10 cellular contexts compared by ENCODE assay signal in genomic region chr17:28385037-28385797, GRCh38. TPM values are rescaled to one million over a fixed set of nuclear protein-coding genes. Genes with fewer than 3 reads are reported as not detected.
DNase-seq lines count a peak whose midpoint lies in the region; ATAC-seq and TF ChIP-seq lines count a peak whose summit lies in the region.
"Had no signal": no experiment of that assay in that cellular context is flagged by ENCODE, and none has a peak within 500 bp of the region (broad histone marks: within the 10 kb centered on the region; RNA-seq: fewer than 3 reads in every experiment).

No MANE protein-coding gene starts in this region.

- DNase-seq in D341Med (ENCODE audit: low spot score) (peak; percentile 38), natural killer cell (no peak), NCI-H82 (lab: John Stamatoyannopoulos, UW) (no peak), T-helper 9 cell (no peak), SIG-M5 treated with dmso at 0.1 percent for 504 hours (lab: John Stamatoyannopoulos, UW; ENCODE audit: unreplicated experiment) (no peak), NCI-H446 (lab: John Stamatoyannopoulos, UW) (no peak)
- DNase-seq: T1000 had no signal

- peaks cover 50% of the 10 kb centered on the region for H3K27me3 Mint-ChIP-seq in dendritic cell treated with granulocyte-macrophage colony-stimulating factor and Interleukin-4, amounts not matched to agents 40 ng/mL and 50 ng/mL, for 4 days
- H3K27me3 Mint-ChIP-seq in natural killer cell (ENCODE audit: low read depth in 2 of 2): peaks cover 0 to 8% of the 10 kb centered on the region in 2 donors

- intact Hi-C loops in dendritic cell treated with granulocyte-macrophage colony-stimulating factor and Interleukin-4, amounts not matched to agents 40 ng/mL and 50 ng/mL, for 4 days (cut with micrococcal nuclease): loop anchor here (10.0 kb wide), 1 partner anchor 160 kb away; no protein-coding TSS in a partner anchor
- intact Hi-C loops in natural killer cell (cut with micrococcal nuclease): no loop called here

- H3K9me3 Mint-ChIP-seq in dendritic cell treated with granulocyte-macrophage colony-stimulating factor and Interleukin-4, amounts not matched to agents 40 ng/mL and 50 ng/mL, for 4 days: no peaks in the 10 kb centered on the region
- no peaks in the 10 kb centered on the region for H3K9me3 Mint-ChIP-seq in natural killer cell

- TF ChIP-seq CTCF in natural killer cell (IDR thresholded peaks at IDR 0.05): no peak

- peak overlapping the region; percentile 79 for H3K27ac Mint-ChIP-seq in dendritic cell treated with granulocyte-macrophage colony-stimulating factor and Interleukin-4, amounts not matched to agents 40 ng/mL and 50 ng/mL, for 4 days
- peak overlapping the region in 1 of 2 donors; percentile 73 for H3K27ac Mint-ChIP-seq in natural killer cell

- peak overlapping the region; percentile 84 for H3K4me3 Mint-ChIP-seq in dendritic cell treated with granulocyte-macrophage colony-stimulating factor and Interleukin-4, amounts not matched to agents 40 ng/mL and 50 ng/mL, for 4 days
- H3K4me3 Mint-ChIP-seq in natural killer cell: peak overlapping the region; percentile 83

- peak; percentile 26 for ATAC-seq in HG03139 (IDR thresholded peaks at IDR 0.05; ENCODE audit: unreplicated experiment)
- ATAC-seq in natural killer cell: peak in 2 of 3 donors; percentile 23 to 24

- H3K36me3 Mint-ChIP-seq in dendritic cell treated with granulocyte-macrophage colony-stimulating factor and Interleukin-4, amounts not matched to agents 40 ng/mL and 50 ng/mL, for 4 days (ENCODE audit: low read depth): peaks cover 20% of the 10 kb centered on the region
- peaks cover 5% of the 10 kb centered on the region for H3K36me3 Mint-ChIP-seq in natural killer cell

- peaks cover 42% of the 10 kb centered on the region for H3K4me1 Mint-ChIP-seq in dendritic cell treated with granulocyte-macrophage colony-stimulating factor and Interleukin-4, amounts not matched to agents 40 ng/mL and 50 ng/mL, for 4 days (ENCODE audit: low read depth)
- H3K4me1 Mint-ChIP-seq in natural killer cell: peaks cover 7 to 39% of the 10 kb centered on the region in 2 donors

RNA-seq across cellular contexts. Expression of gene SARM1, which starts 13.7 kb away (rescaled TPM):
- total RNA-seq in natural killer cell: 10 to 100 TPM; 25.7 to 33.0 (median 26.2) TPM

RNA-seq across cellular contexts. Expression of gene VTN, which starts 15.1 kb away (rescaled TPM):
- total RNA-seq in natural killer cell: not detected

RNA-seq across cellular contexts. Expression of gene SEBOX, which starts 20.2 kb away (rescaled TPM):
- total RNA-seq in natural killer cell: not detected
- total RNA-seq: lung microvascular endothelial cell had no signal

RNA-seq across cellular contexts. Expression of gene SLC46A1, which starts 20.8 kb away (rescaled TPM):
- under 1 TPM; 0.54 to 0.84 (median 0.55) TPM for total RNA-seq in natural killer cell

RNA-seq across cellular contexts. Expression of gene POLDIP2, which starts 27.9 kb away (rescaled TPM):
- total RNA-seq in natural killer cell: 10 to 100 TPM; 30.8 to 37.0 (median 33.7) TPM
